8 cellular contexts compared by ENCODE assay signal in the genomic region with DNA sequence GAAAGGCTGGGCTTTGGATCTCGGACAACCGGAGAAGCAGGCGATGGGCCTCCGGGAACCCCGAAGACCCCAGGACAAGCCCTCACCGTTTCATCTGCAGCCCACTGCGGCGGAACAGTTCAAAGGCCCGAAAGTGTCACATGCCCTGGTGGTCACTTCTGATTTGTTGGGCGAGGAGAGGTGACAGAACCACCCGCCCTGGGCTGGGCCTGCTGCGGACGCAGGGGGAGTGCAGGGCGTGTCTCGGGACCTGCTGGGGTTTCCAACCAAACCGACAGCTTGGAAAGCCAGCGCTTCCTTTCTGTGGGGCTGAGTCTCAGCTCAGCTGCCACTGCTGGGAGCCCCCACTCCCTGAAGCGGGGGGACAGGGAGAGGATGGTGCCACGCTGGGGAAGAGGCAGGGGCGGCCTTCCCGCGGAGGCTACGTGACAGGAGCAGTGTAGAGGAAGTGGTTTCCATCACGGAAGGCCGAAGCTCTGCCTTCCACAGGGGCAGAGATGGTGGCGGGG. TPM values are rescaled to one million over a fixed set of nuclear protein-coding genes. Genes with fewer than 3 reads are reported as not detected.
DNase-seq lines count a peak whose midpoint lies in the region; ATAC-seq and TF ChIP-seq lines count a peak whose summit lies in the region.

No MANE protein-coding gene starts in this region.

- H3K36me3 ChIP-seq in esophagus (ENCODE audit: control insufficient read depth in 2 of 2, insufficient read depth in 2 of 2, low read length in 1 of 2), result peaks cover 0 to 24% of the 10 kb centered on the region in 2 donors

- H3K4me3 Mint-ChIP-seq in T-helper 2 cell treated with Interferon-gamma antibody and Interleukin-4, amounts not matched to agents 5 μg/mL and 100 μg/mL, for 36 hours, result peak overlapping the region; percentile 83
- H3K4me3 Mint-ChIP-seq in mesothelial cell of epicardium, result no peak overlapping the region

- DNase-seq in T-helper 2 cell treated with Interferon-gamma antibody and Interleukin-4, amounts not matched to agents 5 μg/mL and 100 μg/mL, for 36 hours (ENCODE audit: low spot score), result peak; percentile 78
- DNase-seq in stimulated activated CD8-positive, alpha-beta memory T cell treated with anti-CD3 and anti-CD28 coated beads, Interleukin-7, amount 100 ng/mL, for 4 hours (ENCODE audit: low read depth in 2 of 2), result peak; percentile 23 to 47
- DNase-seq in retina (no peak), NAMALWA (ENCODE audit: low spot score) (no peak), mesothelial cell of epicardium (ENCODE audit: low spot score in 2 of 2, unreplicated experiment in 2 of 2) (no peak)

- peak overlapping the region; percentile 14 to 61 for H3K27ac ChIP-seq in esophagus (ENCODE audit: low read depth in 2 of 2, low read length in 1 of 2)

- H3K4me1 Mint-ChIP-seq in T-helper 2 cell treated with Interferon-gamma antibody and Interleukin-4, amounts not matched to agents 5 μg/mL and 100 μg/mL, for 36 hours (ENCODE audit: low read depth), result peaks cover 38% of the 10 kb centered on the region
- H3K4me1 Mint-ChIP-seq in mesothelial cell of epicardium, result peaks cover 10% of the 10 kb centered on the region

- TF ChIP-seq CTCF in mesothelial cell of epicardium (IDR thresholded peaks at IDR 0.05; ENCODE audit: unreplicated experiment), result no peak

- H3K27ac Mint-ChIP-seq in T-helper 2 cell treated with Interferon-gamma antibody and Interleukin-4, amounts not matched to agents 5 μg/mL and 100 μg/mL, for 36 hours, result peak overlapping the region; percentile 95
- H3K27ac Mint-ChIP-seq in mesothelial cell of epicardium, result no peak overlapping the region

- ATAC-seq in GM21367 (IDR thresholded peaks at IDR 0.05; ENCODE audit: unreplicated experiment) (peak; percentile 60), GM21360 (IDR thresholded peaks at IDR 0.05; ENCODE audit: unreplicated experiment) (no peak)

- peaks cover 14% of the 10 kb centered on the region for H3K36me3 Mint-ChIP-seq in T-helper 2 cell treated with Interferon-gamma antibody and Interleukin-4, amounts not matched to agents 5 μg/mL and 100 μg/mL, for 36 hours (ENCODE audit: low read depth)
- peaks cover 7% of the 10 kb centered on the region for H3K36me3 Mint-ChIP-seq in mesothelial cell of epicardium

- 77 to 81% methylated on average over 26 of the region's 26 CpGs for WGBS in esophagus, 2 donors

- H3K9me3 ChIP-seq in esophagus (ENCODE audit: control insufficient read depth in 2 of 2, insufficient read depth in 1 of 2, low read depth in 1 of 2, low read length in 1 of 2), result no peaks in the 10 kb centered on the region

- H3K27me3 ChIP-seq in esophagus (ENCODE audit: control insufficient read depth in 1 of 2, insufficient read depth in 2 of 2, low read length in 2 of 2), result no peaks in the 10 kb centered on the region

- H3K4me1 ChIP-seq in esophagus (ENCODE audit: control insufficient read depth in 2 of 2, insufficient read depth in 2 of 2, low read length in 1 of 2), result peaks cover 0 to 2% of the 10 kb centered on the region in 2 donors

- no peaks in the 10 kb centered on the region for H3K27me3 Mint-ChIP-seq in T-helper 2 cell treated with Interferon-gamma antibody and Interleukin-4, amounts not matched to agents 5 μg/mL and 100 μg/mL, for 36 hours (ENCODE audit: low read depth)
- no peaks in the 10 kb centered on the region for H3K27me3 Mint-ChIP-seq in mesothelial cell of epicardium (ENCODE audit: low read depth)

- H3K9me3 Mint-ChIP-seq in T-helper 2 cell treated with Interferon-gamma antibody and Interleukin-4, amounts not matched to agents 5 μg/mL and 100 μg/mL, for 36 hours, result no peaks in the 10 kb centered on the region
- H3K9me3 Mint-ChIP-seq in mesothelial cell of epicardium, result no peaks in the 10 kb centered on the region

- no peak overlapping the region for H3K4me3 ChIP-seq in esophagus (ENCODE audit: low read depth in 1 of 2, low read length in 2 of 2)

RNA-seq across cellular contexts. Expression of a gene that starts 22.8 kb away (rescaled TPM):
- 10 to 100 TPM; 22.4 to 29.7 TPM for polyA plus RNA-seq in esophagus
- 27.3 to 27.9 TPM (median 27.7 TPM) in 3 replicates for total RNA-seq in mesothelial cell of epicardium

RNA-seq across cellular contexts. Expression of a gene that starts 34.5 kb away (rescaled TPM):
- polyA plus RNA-seq in esophagus, result 100 to 1,000 TPM; 120 to 127 TPM
- total RNA-seq in mesothelial cell of epicardium, result 147 to 161 TPM (median 152 TPM) in 3 replicates

Comparison
In these comparisons a context has a peak if more than half of its experiments do, and no peak if none do; other contexts are left out.
1. DNase-seq: peak in T-helper 2 cell treated with Interferon-gamma antibody and Interleukin-4, amounts not matched to agents 5 μg/mL and 100 μg/mL, for 36 hours (single experiment) and stimulated activated CD8-positive, alpha-beta memory T cell treated with anti-CD3 and anti-CD28 coated beads, Interleukin-7, amount 100 ng/mL, for 4 hours (2 of 2); none in retina (single experiment), NAMALWA (single experiment) and mesothelial cell of epicardium (0 of 2).